ENCODE assay signal across 8 cellular contexts in the genomic region with DNA sequence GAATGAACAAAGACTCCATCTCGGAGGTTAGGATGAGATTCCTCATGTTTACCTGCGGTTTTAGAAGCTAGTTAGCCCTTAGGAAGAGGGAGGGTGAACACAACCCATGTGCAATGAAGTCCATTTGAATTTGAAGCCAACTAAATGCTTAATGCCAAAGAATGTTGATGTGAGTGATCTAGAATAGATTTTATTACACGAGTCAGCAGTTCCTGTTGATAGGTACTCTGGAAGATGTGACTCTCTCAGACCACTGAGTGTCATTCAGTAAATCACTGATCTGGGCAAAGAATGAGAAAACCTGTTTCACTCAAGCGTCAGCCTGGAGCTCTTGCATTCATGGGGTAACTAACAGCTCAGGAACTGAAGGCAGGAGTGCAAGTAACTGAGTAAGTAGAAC.
"Had no signal": no experiment of that assay in that cellular context is flagged by ENCODE, and none has a peak within 500 bp of the region (broad histone marks: within the 10 kb centered on the region; RNA-seq: fewer than 3 reads in every experiment).

No MANE protein-coding gene starts in this region.

- H3K27ac Mint-ChIP-seq: H9 had no signal

- H3K4me3 Mint-ChIP-seq: H9 had no signal

- FAIRE-seq: H54, HTR-8/SVneo had no signal

- H2AFZ ChIP-seq: GM23248 had no signal

- H3K4me1 Mint-ChIP-seq: H9 had no signal

- H3K4me2 ChIP-seq: KMS-11 had no signal

- H3K4me3 ChIP-seq: GM23248 had no signal

- H3K27ac ChIP-seq: GM23248, KMS-11 had no signal

- H3K9ac ChIP-seq: GM23248, KMS-11 had no signal

- DNase-seq: GM23248, GOT3, H9, HCEC 1CT, KBM-7 had no signal
